13 cellular contexts compared by ENCODE assay signal in the genomic region with DNA sequence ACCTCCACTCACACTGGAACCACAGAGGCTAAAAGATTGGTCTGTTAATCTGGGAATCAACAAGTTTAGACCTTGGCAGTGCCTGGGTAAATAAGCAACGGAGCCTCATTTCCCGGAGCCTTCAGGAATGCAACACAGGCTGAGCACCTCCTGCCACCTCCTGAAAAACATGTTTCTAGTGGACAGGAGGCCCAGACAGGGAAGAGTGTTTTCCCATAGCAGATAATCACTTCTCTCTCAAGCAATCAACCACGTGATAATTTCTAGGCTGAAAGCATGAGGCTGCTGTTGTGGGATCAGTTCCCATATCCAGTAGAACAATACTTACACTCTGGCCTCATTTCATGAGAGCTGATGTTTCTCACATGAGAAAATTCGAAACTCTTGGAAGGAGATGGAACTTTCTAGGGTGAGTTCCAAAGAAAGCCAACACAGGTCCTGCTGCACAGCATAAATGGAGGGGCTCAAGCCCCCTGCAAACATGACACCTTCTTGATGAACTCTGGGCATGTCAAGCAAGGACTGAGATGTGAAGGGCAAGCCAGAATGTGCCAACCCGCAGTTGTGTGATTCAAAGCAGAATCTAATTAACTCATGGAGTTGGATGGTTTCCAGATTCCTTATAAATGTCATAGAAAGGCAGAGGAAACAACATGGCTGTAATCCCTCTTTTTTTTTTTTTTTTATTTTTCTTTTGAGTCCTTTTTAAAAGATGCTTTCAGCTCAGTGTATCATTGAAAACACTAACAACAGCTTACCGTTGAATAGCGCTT.
DNase-seq lines count a peak whose midpoint lies in the region; ATAC-seq, FAIRE-seq and TF ChIP-seq lines count a peak whose summit lies in the region.
"Had no signal": no experiment of that assay in that cellular context is flagged by ENCODE, and none has a peak within 500 bp of the region (broad histone marks: within the 10 kb centered on the region; RNA-seq: fewer than 3 reads in every experiment).

No MANE protein-coding gene starts in this region.

- H3K36me3 ChIP-seq in endothelial cell of umbilical vein (ENCODE audit: control insufficient read depth in 2 of 2, extremely low read depth in 1 of 2, insufficient read depth in 2 of 2, low read length in 2 of 2): no peaks in the 10 kb centered on the region
- H3K36me3 ChIP-seq in lower lobe of right lung: no peaks in the 10 kb centered on the region
- no peaks in the 10 kb centered on the region for H3K36me3 ChIP-seq in Caco-2 (ENCODE audit: control insufficient read depth, insufficient read depth, low read length)
- H3K36me3 ChIP-seq: right lobe of liver had no signal

- H3K9ac ChIP-seq in endothelial cell of umbilical vein (replicated peaks; ENCODE audit: extremely low read depth, insufficient read depth, low read length): no peak overlapping the region

- no peak for FAIRE-seq in endothelial cell of umbilical vein (lab: Jason Lieb, UNC)

- peak overlapping the region; percentile 3 for H2AFZ ChIP-seq in endothelial cell of umbilical vein (ENCODE audit: low read depth, low read length)

- no peaks in the 10 kb centered on the region for H3K4me1 ChIP-seq in endothelial cell of umbilical vein (ENCODE audit: control insufficient read depth, extremely low read depth, insufficient read depth, low read length)
- H3K4me1 ChIP-seq in lower lobe of right lung: peaks cover 15% of the 10 kb centered on the region
- no peaks in the 10 kb centered on the region for H3K4me1 ChIP-seq in Caco-2
- H3K4me1 ChIP-seq: right lobe of liver had no signal

- DNase-seq in activated CD4-positive, alpha-beta T cell treated with anti-CD3 and anti-CD28 coated beads, Interleukin-2, amount 10 ng/mL, durations not matched to agents 24 days and 14 days: peak; percentile 25
- DNase-seq in activated CD4-positive, alpha-beta T cell treated with anti-CD3 and anti-CD28 coated beads, Interleukin-2, amount 50 U/mL, for 4 hours: no peak
- DNase-seq in endothelial cell of umbilical vein (ENCODE audit: low read depth, low spot score): peak; percentile 7
- DNase-seq in lower lobe of right lung: no peak
- DNase-seq in Caco-2: no peak
- no peak for DNase-seq in activated T-cell treated with anti-CD3 and anti-CD28 coated beads for 4 hours
- no peak for DNase-seq in substantia nigra (lab: John Stamatoyannopoulos, UW)
- DNase-seq: effector CD8-positive, alpha-beta T cell; NCI-H2081; right lobe of liver had no signal

- H3K27ac ChIP-seq in endothelial cell of umbilical vein (ENCODE audit: insufficient read depth, low read depth, low read length) (no peak overlapping the region), lower lobe of right lung (no peak overlapping the region), substantia nigra (ENCODE audit: low read depth, low read length, poor library complexity, severe bottlenecking) (no peak overlapping the region)
- H3K27ac ChIP-seq: right lobe of liver had no signal

- no peak for TF ChIP-seq POLR2A in endothelial cell of umbilical vein (IDR thresholded peaks at IDR 0.05; ENCODE audit: low read depth, low read length)

- H3K27me3 ChIP-seq in endothelial cell of umbilical vein (ENCODE audit: control insufficient read depth in 2 of 2, insufficient read depth in 2 of 2, low read length in 2 of 2) (no peaks in the 10 kb centered on the region), lower lobe of right lung (ENCODE audit: low read depth) (no peaks in the 10 kb centered on the region), Caco-2 (replicated peaks; ENCODE audit: control insufficient read depth, insufficient read depth, low read length) (no peaks in the 10 kb centered on the region)
- H3K27me3 ChIP-seq: right lobe of liver had no signal

- no peaks in the 10 kb centered on the region for H3K9me1 ChIP-seq in endothelial cell of umbilical vein (replicated peaks; ENCODE audit: control insufficient read depth, extremely low read depth, insufficient read depth, low read length)

- CTCF ChIA-PET in endothelial cell of umbilical vein (lab: Charles Lee) (interaction anchor here (0.7 kb wide), 1 partner anchor 243 kb away, joined by 3 read pairs; no protein-coding TSS in a partner anchor), Caco-2 (lab: Charles Lee) (interaction anchor here (0.6 kb wide), 1 partner anchor 265 kb away, joined by 3 read pairs; no protein-coding TSS in a partner anchor)

- H3K79me2 ChIP-seq in endothelial cell of umbilical vein (ENCODE audit: control insufficient read depth, insufficient read depth, low read length): no peaks in the 10 kb centered on the region

- H3K36me3 Mint-ChIP-seq in activated CD4-positive, alpha-beta T cell treated with anti-CD3 and anti-CD28 coated beads, Interleukin-2, amount 10 ng/mL, durations not matched to agents 24 days and 14 days (ENCODE audit: low read depth): no peaks in the 10 kb centered on the region
- no peaks in the 10 kb centered on the region for H3K36me3 Mint-ChIP-seq in Caco-2 (ENCODE audit: insufficient read depth, unreplicated experiment)
- H3K36me3 Mint-ChIP-seq: IgD-negative memory B cell had no signal

- no TSS peak for BruUV-seq in endothelial cell of umbilical vein (replicated peaks; lab: Mats Ljungman, UMichigan)
- BruUV-seq in Caco-2 (replicated peaks; lab: Mats Ljungman, UMichigan): no TSS peak

- TF ChIP-seq CTCF in endothelial cell of umbilical vein (IDR thresholded peaks at IDR 0.05; ENCODE audit: extremely low read depth in 1 of 2, insufficient read depth in 1 of 2, low read depth in 1 of 2, low read length in 2 of 2) (no peak), lower lobe of right lung (IDR thresholded peaks at IDR 0.05) (no peak), Caco-2 (IDR thresholded peaks at IDR 0.05; ENCODE audit: insufficient read depth in 1 of 2, low read depth in 1 of 2, low read length in 1 of 2, severe bottlenecking in 1 of 2, unreplicated experiment in 1 of 2) (no peak)

- no peak overlapping the region for H3K4me3 Mint-ChIP-seq in activated CD4-positive, alpha-beta T cell treated with anti-CD3 and anti-CD28 coated beads, Interleukin-2, amount 10 ng/mL, durations not matched to agents 24 days and 14 days
- H3K4me3 Mint-ChIP-seq in Caco-2 (ENCODE audit: unreplicated experiment): no peak overlapping the region
- H3K4me3 Mint-ChIP-seq: IgD-negative memory B cell had no signal

- no peaks in the 10 kb centered on the region for H3K27me3 Mint-ChIP-seq in activated CD4-positive, alpha-beta T cell treated with anti-CD3 and anti-CD28 coated beads, Interleukin-2, amount 10 ng/mL, durations not matched to agents 24 days and 14 days
- no peaks in the 10 kb centered on the region for H3K27me3 Mint-ChIP-seq in Caco-2 (ENCODE audit: insufficient read depth, unreplicated experiment)
- H3K27me3 Mint-ChIP-seq: IgD-negative memory B cell had no signal

- H3K9me3 ChIP-seq in endothelial cell of umbilical vein (replicated peaks; ENCODE audit: control insufficient read depth, insufficient read depth, low read length): no peaks in the 10 kb centered on the region
- H3K9me3 ChIP-seq in lower lobe of right lung: no peaks in the 10 kb centered on the region
- no peaks in the 10 kb centered on the region for H3K9me3 ChIP-seq in Caco-2
- H3K9me3 ChIP-seq: right lobe of liver had no signal

- peaks cover 21% of the 10 kb centered on the region for H3K9me3 Mint-ChIP-seq in activated CD4-positive, alpha-beta T cell treated with anti-CD3 and anti-CD28 coated beads, Interleukin-2, amount 10 ng/mL, durations not matched to agents 24 days and 14 days
- peaks cover 21% of the 10 kb centered on the region for H3K9me3 Mint-ChIP-seq in Caco-2 (ENCODE audit: unreplicated experiment)
- H3K9me3 Mint-ChIP-seq: IgD-negative memory B cell had no signal

- dilution Hi-C loops in endothelial cell of umbilical vein (cut with MboI; ENCODE audit: extremely low pct_ligation_motif_present, low sequenced_read_pairs): no loop called here

- peaks cover 9% of the 10 kb centered on the region for H3K4me1 Mint-ChIP-seq in activated CD4-positive, alpha-beta T cell treated with anti-CD3 and anti-CD28 coated beads, Interleukin-2, amount 10 ng/mL, durations not matched to agents 24 days and 14 days
- no peaks in the 10 kb centered on the region for H3K4me1 Mint-ChIP-seq in Caco-2 (ENCODE audit: low read depth, unreplicated experiment)

- no peak overlapping the region for H3K4me2 ChIP-seq in endothelial cell of umbilical vein (ENCODE audit: insufficient read depth, low read length)

- POLR2A ChIA-PET in endothelial cell of umbilical vein (lab: Charles Lee): no interaction called here
- POLR2A ChIA-PET in Caco-2 (lab: Charles Lee): no interaction called here

- no peak overlapping the region for H3K27ac Mint-ChIP-seq in activated CD4-positive, alpha-beta T cell treated with anti-CD3 and anti-CD28 coated beads, Interleukin-2, amount 10 ng/mL, durations not matched to agents 24 days and 14 days
- no peak overlapping the region for H3K27ac Mint-ChIP-seq in Caco-2 (ENCODE audit: unreplicated experiment)
- H3K27ac Mint-ChIP-seq: IgD-negative memory B cell had no signal

- H3K4me3 ChIP-seq in endothelial cell of umbilical vein (replicated peaks in 1 of 3; ENCODE audit: insufficient read depth in 1 of 3, low read depth in 1 of 3, low read length in 3 of 3): no peak overlapping the region
- H3K4me3 ChIP-seq in lower lobe of right lung: no peak overlapping the region
- H3K4me3 ChIP-seq in Caco-2 (ENCODE audit: low read depth, low read length): no peak overlapping the region
- H3K4me3 ChIP-seq: right lobe of liver had no signal

- H4K20me1 ChIP-seq in endothelial cell of umbilical vein (replicated peaks; ENCODE audit: control insufficient read depth, extremely low read depth, insufficient read depth, low read length): no peaks in the 10 kb centered on the region

- ATAC-seq in lower lobe of right lung (peak; percentile 40 to 69), HG03354 (IDR thresholded peaks at IDR 0.05; ENCODE audit: poor library complexity, severe bottlenecking, unreplicated experiment) (no peak)
- ATAC-seq: Panc1 had no signal

- intact Hi-C loops in activated CD4-positive, alpha-beta T cell treated with anti-CD3 and anti-CD28 coated beads, Interleukin-2, amount 10 ng/mL, durations not matched to agents 24 days and 14 days (cut with micrococcal nuclease): no loop called here
- intact Hi-C loops in endothelial cell of umbilical vein (cut with micrococcal nuclease): no loop called here
- intact Hi-C loops in lower lobe of right lung (cut with DNase I): no loop called here
- intact Hi-C loops in Caco-2 (cut with micrococcal nuclease; ENCODE audit: unreplicated experiment): no loop called here

TF ChIP-seq in endothelial cell of umbilical vein, 7 proteins besides CTCF, POLR2A, EP300 and RAD21 (continues in another document):
- no peak for TF ChIP-seq POLR2AphosphoS5 (IDR thresholded peaks at IDR 0.05; ENCODE audit: insufficient read depth, low read depth, low read length)
- no peak for TF ChIP-seq GATA2 (IDR thresholded peaks at IDR 0.05; ENCODE audit: insufficient read depth, insufficient read length, low read depth, low read length)
- no peak for TF ChIP-seq MYC (IDR thresholded peaks at IDR 0.05; ENCODE audit: low read depth, low read length)
- TF ChIP-seq, protein P1, sequence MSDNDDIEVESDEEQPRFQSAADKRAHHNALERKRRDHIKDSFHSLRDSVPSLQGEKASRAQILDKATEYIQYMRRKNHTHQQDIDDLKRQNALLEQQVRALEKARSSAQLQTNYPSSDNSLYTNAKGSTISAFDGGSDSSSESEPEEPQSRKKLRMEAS (IDR thresholded peaks at IDR 0.05; ENCODE audit: insufficient read depth, insufficient read length): no peak
- no peak for TF ChIP-seq FOS (IDR thresholded peaks at IDR 0.05; ENCODE audit: borderline replicate concordance, insufficient read depth, low read length)

Comparison
In these comparisons a context has a peak if more than half of its experiments do, and no peak if none do; other contexts are left out.
1. DNase-seq: peak in activated CD4-positive, alpha-beta T cell treated with anti-CD3 and anti-CD28 coated beads, Interleukin-2, amount 10 ng/mL, durations not matched to agents 24 days and 14 days (single experiment) and endothelial cell of umbilical vein (single experiment); none in activated CD4-positive, alpha-beta T cell treated with anti-CD3 and anti-CD28 coated beads, Interleukin-2, amount 50 U/mL, for 4 hours (0 of 2), lower lobe of right lung (single experiment), Caco-2 (0 of 2), activated T-cell treated with anti-CD3 and anti-CD28 coated beads for 4 hours (single experiment) and substantia nigra (0 of 49).